Comparison of ENCODE assay signal across 8 cellular contexts in genomic region chr15:48177383-48177874, GRCh38. TPM values are rescaled to one million over a fixed set of nuclear protein-coding genes. Genes with fewer than 3 reads are reported as not detected.
DNase-seq lines count a peak whose midpoint lies in the region; ATAC-seq and TF ChIP-seq lines count a peak whose summit lies in the region.

No MANE protein-coding gene starts in this region.

- CTCF ChIA-PET in activated CD8-positive, alpha-beta memory T cell treated with anti-CD3 and anti-CD28 coated beads, Interleukin-2, amount 10 ng/mL, durations not matched to agents 7 days and 5 days (lab: Charles Lee), result no interaction called here

- no peaks in the 10 kb centered on the region for H3K27me3 ChIP-seq in muscle layer of colon (ENCODE audit: control insufficient read depth in 1 of 2, insufficient read depth in 2 of 2, low read length in 2 of 2)

- peak overlapping the region; percentile 80 for H3K4me3 Mint-ChIP-seq in activated CD8-positive, alpha-beta memory T cell treated with anti-CD3 and anti-CD28 coated beads, Interleukin-2, amount 10 ng/mL, durations not matched to agents 7 days and 5 days
- peak overlapping the region; percentile 90 for H3K4me3 Mint-ChIP-seq in T-helper 2 cell treated with Interferon-gamma antibody and Interleukin-4, amounts not matched to agents 5 μg/mL and 100 μg/mL, for 36 hours

- H3K4me1 Mint-ChIP-seq in activated CD8-positive, alpha-beta memory T cell treated with anti-CD3 and anti-CD28 coated beads, Interleukin-2, amount 10 ng/mL, durations not matched to agents 7 days and 5 days, result peaks cover 15% of the 10 kb centered on the region
- peaks cover 20% of the 10 kb centered on the region for H3K4me1 Mint-ChIP-seq in T-helper 2 cell treated with Interferon-gamma antibody and Interleukin-4, amounts not matched to agents 5 μg/mL and 100 μg/mL, for 36 hours (ENCODE audit: low read depth)

- H3K36me3 ChIP-seq in muscle layer of colon (ENCODE audit: insufficient read depth, low read length), result no peaks in the 10 kb centered on the region

- no peak for TF ChIP-seq POLR2A in erythroblast (IDR thresholded peaks at IDR 0.05; ENCODE audit: low read length)

- no peaks in the 10 kb centered on the region for H3K9me3 ChIP-seq in muscle layer of colon (ENCODE audit: low read length)

- peaks cover 4% of the 10 kb centered on the region for H3K4me1 ChIP-seq in muscle layer of colon (ENCODE audit: insufficient read depth, low read length)

- H3K9me3 Mint-ChIP-seq in activated CD8-positive, alpha-beta memory T cell treated with anti-CD3 and anti-CD28 coated beads, Interleukin-2, amount 10 ng/mL, durations not matched to agents 7 days and 5 days (ENCODE audit: low read depth), result peaks cover 3% of the 10 kb centered on the region
- peaks cover 15% of the 10 kb centered on the region for H3K9me3 Mint-ChIP-seq in T-helper 2 cell treated with Interferon-gamma antibody and Interleukin-4, amounts not matched to agents 5 μg/mL and 100 μg/mL, for 36 hours

- ATAC-seq in activated CD8-positive, alpha-beta memory T cell treated with anti-CD3 and anti-CD28 coated beads, Interleukin-2, amount 10 ng/mL, durations not matched to agents 7 days and 5 days, result peak; percentile 58

- H3K27ac Mint-ChIP-seq in activated CD8-positive, alpha-beta memory T cell treated with anti-CD3 and anti-CD28 coated beads, Interleukin-2, amount 10 ng/mL, durations not matched to agents 7 days and 5 days, result peak overlapping the region; percentile 89
- peak overlapping the region; percentile 91 for H3K27ac Mint-ChIP-seq in T-helper 2 cell treated with Interferon-gamma antibody and Interleukin-4, amounts not matched to agents 5 μg/mL and 100 μg/mL, for 36 hours

- H3K9ac ChIP-seq in muscle layer of colon (ENCODE audit: low read length), result peak overlapping the region; percentile 29

- H3K36me3 Mint-ChIP-seq in activated CD8-positive, alpha-beta memory T cell treated with anti-CD3 and anti-CD28 coated beads, Interleukin-2, amount 10 ng/mL, durations not matched to agents 7 days and 5 days, result peaks cover 13% of the 10 kb centered on the region
- H3K36me3 Mint-ChIP-seq in T-helper 2 cell treated with Interferon-gamma antibody and Interleukin-4, amounts not matched to agents 5 μg/mL and 100 μg/mL, for 36 hours (ENCODE audit: low read depth), result peaks cover 18% of the 10 kb centered on the region

- DNase-seq in activated CD8-positive, alpha-beta memory T cell treated with anti-CD3 and anti-CD28 coated beads, Interleukin-2, amount 10 ng/mL, durations not matched to agents 7 days and 5 days, result no peak
- no peak for DNase-seq in activated CD8-positive, alpha-beta memory T cell treated with anti-CD3 and anti-CD28 coated beads for 24 hours
- DNase-seq in H4 (ENCODE audit: low spot score), result peak; percentile 24
- peak; percentile 35 for DNase-seq in KG1 (lab: John Stamatoyannopoulos, UW)
- DNase-seq in T-helper 2 cell treated with Interferon-gamma antibody and Interleukin-4, amounts not matched to agents 5 μg/mL and 100 μg/mL, for 36 hours (ENCODE audit: low spot score), result no peak
- DNase-seq in erythroblast (lab: John Stamatoyannopoulos, UW), result peak; percentile 43 to 63
- DNase-seq in NOMO-1 treated with dmso at 0.1 percent for 144 hours (lab: John Stamatoyannopoulos, UW; ENCODE audit: unreplicated experiment), result no peak

- H3K27me3 Mint-ChIP-seq in activated CD8-positive, alpha-beta memory T cell treated with anti-CD3 and anti-CD28 coated beads, Interleukin-2, amount 10 ng/mL, durations not matched to agents 7 days and 5 days, result peaks cover 32% of the 10 kb centered on the region
- peaks cover 10% of the 10 kb centered on the region for H3K27me3 Mint-ChIP-seq in T-helper 2 cell treated with Interferon-gamma antibody and Interleukin-4, amounts not matched to agents 5 μg/mL and 100 μg/mL, for 36 hours (ENCODE audit: low read depth)

- H3K27ac ChIP-seq in muscle layer of colon (ENCODE audit: low read depth, low read length), result peak overlapping the region; percentile 82

- H3K4me3 ChIP-seq in muscle layer of colon (ENCODE audit: low read depth in 1 of 2, low read length in 2 of 2), result peak overlapping the region; percentile 48 to 78

RNA-seq across cellular contexts. Expression of gene MYEF2, which starts 0.7 kb away (rescaled TPM):
- 10 to 100 TPM; 19.9 to 25.8 TPM for total RNA-seq in activated CD8-positive, alpha-beta memory T cell treated with anti-CD3 and anti-CD28 coated beads, Interleukin-2, amount 10 ng/mL, durations not matched to agents 7 days and 5 days
- total RNA-seq in H4 (2014; rRNA removed; shearing (Covaris generic)), result 0.86 and 2.7 TPM in 2 replicates

RNA-seq across cellular contexts. Expression of gene CTXN2, which starts 14.0 kb away (rescaled TPM):
- not detected for total RNA-seq in activated CD8-positive, alpha-beta memory T cell treated with anti-CD3 and anti-CD28 coated beads, Interleukin-2, amount 10 ng/mL, durations not matched to agents 7 days and 5 days
- total RNA-seq in H4 (2014; rRNA removed; shearing (Covaris generic)), result not detected in 2 replicates

RNA-seq across cellular contexts. Expression of gene SLC12A1, which starts 28.7 kb away (rescaled TPM):
- total RNA-seq in activated CD8-positive, alpha-beta memory T cell treated with anti-CD3 and anti-CD28 coated beads, Interleukin-2, amount 10 ng/mL, durations not matched to agents 7 days and 5 days, result not detected
- not detected in 2 replicates for total RNA-seq in H4 (2014; rRNA removed; shearing (Covaris generic))

RNA-seq across cellular contexts. Expression of gene SLC24A5, which starts 56.6 kb away (rescaled TPM):
- not detected for total RNA-seq in activated CD8-positive, alpha-beta memory T cell treated with anti-CD3 and anti-CD28 coated beads, Interleukin-2, amount 10 ng/mL, durations not matched to agents 7 days and 5 days
- total RNA-seq in H4 (2014; rRNA removed; shearing (Covaris generic)), result not detected in 2 replicates

Comparison
In these comparisons a context has a peak if more than half of its experiments do, and no peak if none do; other contexts are left out.
1. DNase-seq: peak in H4 (single experiment), KG1 (single experiment) and erythroblast (2 of 2); none in activated CD8-positive, alpha-beta memory T cell treated with anti-CD3 and anti-CD28 coated beads, Interleukin-2, amount 10 ng/mL, durations not matched to agents 7 days and 5 days (single experiment), activated CD8-positive, alpha-beta memory T cell treated with anti-CD3 and anti-CD28 coated beads for 24 hours (single experiment), T-helper 2 cell treated with Interferon-gamma antibody and Interleukin-4, amounts not matched to agents 5 μg/mL and 100 μg/mL, for 36 hours (single experiment) and NOMO-1 treated with dmso at 0.1 percent for 144 hours (single experiment).